1 cellular context compared by ENCODE assay signal in the genomic region with DNA sequence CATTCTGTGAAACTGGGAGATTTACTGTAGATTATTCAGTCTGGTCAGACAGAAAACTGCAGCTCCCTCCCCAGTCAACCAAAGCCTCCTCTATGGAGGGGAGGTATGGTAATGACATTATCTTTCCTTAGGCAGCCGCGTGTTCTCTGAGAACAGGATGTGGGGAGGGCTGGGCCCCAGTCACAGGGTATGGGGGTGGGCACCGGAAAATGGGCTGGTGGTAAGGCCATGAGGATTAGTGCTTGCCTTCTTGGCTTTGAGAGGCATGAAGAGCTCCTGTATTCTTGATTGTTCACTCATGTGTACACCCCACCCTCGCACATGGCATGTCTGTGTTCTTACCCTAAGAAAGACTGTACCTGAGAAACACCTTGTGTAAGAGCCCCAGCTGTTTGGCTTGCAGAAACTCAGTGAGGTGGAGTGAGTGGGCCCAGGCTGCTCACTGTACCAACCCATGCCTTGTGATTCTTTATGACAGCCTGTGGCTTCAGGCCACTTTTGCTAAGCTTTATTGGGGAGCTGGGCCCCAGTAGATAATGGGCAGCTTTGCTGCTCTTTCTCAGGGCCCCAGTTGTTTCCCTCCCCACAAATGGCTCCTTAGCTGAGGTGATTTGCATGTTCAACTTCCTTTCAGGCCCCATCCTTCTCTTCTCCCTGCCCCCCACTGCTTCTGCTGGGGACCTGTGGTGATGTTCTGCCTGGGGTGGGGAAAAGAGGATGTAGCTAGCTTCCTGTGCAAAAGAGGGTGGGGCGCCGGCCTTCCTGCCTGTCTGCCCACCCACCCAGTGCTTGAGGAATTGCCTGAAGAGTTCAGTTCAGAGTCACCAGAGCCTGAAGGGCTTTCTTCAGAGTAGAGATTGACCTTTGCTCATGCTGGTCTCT.
TF ChIP-seq lines count a peak whose summit lies in the region.

No MANE protein-coding gene starts in this region.

TF ChIP-seq in K562, 482 proteins besides CTCF, POLR2A, EP300 and RAD21 (continued from another document and continues in another):
- peak; percentile 19 for TF ChIP-seq MEIS2 (IDR thresholded peaks at IDR 0.05; ENCODE audit: partially characterized antibody)
- TF ChIP-seq SMAD4 (CRISPR knock-in tag; conservative IDR thresholded peaks at IDR 0.05), result peak; percentile 66
- TF ChIP-seq, protein P1, sequence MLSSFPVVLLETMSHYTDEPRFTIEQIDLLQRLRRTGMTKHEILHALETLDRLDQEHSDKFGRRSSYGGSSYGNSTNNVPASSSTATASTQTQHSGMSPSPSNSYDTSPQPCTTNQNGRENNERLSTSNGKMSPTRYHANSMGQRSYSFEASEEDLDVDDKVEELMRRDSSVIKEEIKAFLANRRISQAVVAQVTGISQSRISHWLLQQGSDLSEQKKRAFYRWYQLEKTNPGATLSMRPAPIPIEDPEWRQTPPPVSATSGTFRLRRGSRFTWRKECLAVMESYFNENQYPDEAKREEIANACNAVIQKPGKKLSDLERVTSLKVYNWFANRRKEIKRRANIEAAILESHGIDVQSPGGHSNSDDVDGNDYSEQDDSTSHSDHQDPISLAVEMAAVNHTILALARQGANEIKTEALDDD (IDR thresholded peaks at IDR 0.05), result peak; percentile 90
- TF ChIP-seq, protein P2, sequence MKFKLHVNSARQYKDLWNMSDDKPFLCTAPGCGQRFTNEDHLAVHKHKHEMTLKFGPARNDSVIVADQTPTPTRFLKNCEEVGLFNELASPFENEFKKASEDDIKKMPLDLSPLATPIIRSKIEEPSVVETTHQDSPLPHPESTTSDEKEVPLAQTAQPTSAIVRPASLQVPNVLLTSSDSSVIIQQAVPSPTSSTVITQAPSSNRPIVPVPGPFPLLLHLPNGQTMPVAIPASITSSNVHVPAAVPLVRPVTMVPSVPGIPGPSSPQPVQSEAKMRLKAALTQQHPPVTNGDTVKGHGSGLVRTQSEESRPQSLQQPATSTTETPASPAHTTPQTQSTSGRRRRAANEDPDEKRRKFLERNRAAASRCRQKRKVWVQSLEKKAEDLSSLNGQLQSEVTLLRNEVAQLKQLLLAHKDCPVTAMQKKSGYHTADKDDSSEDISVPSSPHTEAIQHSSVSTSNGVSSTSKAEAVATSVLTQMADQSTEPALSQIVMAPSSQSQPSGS (CRISPR knock-in tag; IDR thresholded peaks at IDR 0.05), result no peak
- 0 out of 2 replicates have a peak, but pooled peaks have one; percentile 27 for TF ChIP-seq PYGO2 (tag; IDR thresholded peaks at IDR 0.05)
- TF ChIP-seq TBL1XR1 (IDR thresholded peaks at IDR 0.05; ENCODE audit: low read length in 2 of 2), result 0 out of 4 replicates have a peak, but pooled peaks of 1 of the 2 experiments have one; percentile 27
- TF ChIP-seq, protein P3, sequence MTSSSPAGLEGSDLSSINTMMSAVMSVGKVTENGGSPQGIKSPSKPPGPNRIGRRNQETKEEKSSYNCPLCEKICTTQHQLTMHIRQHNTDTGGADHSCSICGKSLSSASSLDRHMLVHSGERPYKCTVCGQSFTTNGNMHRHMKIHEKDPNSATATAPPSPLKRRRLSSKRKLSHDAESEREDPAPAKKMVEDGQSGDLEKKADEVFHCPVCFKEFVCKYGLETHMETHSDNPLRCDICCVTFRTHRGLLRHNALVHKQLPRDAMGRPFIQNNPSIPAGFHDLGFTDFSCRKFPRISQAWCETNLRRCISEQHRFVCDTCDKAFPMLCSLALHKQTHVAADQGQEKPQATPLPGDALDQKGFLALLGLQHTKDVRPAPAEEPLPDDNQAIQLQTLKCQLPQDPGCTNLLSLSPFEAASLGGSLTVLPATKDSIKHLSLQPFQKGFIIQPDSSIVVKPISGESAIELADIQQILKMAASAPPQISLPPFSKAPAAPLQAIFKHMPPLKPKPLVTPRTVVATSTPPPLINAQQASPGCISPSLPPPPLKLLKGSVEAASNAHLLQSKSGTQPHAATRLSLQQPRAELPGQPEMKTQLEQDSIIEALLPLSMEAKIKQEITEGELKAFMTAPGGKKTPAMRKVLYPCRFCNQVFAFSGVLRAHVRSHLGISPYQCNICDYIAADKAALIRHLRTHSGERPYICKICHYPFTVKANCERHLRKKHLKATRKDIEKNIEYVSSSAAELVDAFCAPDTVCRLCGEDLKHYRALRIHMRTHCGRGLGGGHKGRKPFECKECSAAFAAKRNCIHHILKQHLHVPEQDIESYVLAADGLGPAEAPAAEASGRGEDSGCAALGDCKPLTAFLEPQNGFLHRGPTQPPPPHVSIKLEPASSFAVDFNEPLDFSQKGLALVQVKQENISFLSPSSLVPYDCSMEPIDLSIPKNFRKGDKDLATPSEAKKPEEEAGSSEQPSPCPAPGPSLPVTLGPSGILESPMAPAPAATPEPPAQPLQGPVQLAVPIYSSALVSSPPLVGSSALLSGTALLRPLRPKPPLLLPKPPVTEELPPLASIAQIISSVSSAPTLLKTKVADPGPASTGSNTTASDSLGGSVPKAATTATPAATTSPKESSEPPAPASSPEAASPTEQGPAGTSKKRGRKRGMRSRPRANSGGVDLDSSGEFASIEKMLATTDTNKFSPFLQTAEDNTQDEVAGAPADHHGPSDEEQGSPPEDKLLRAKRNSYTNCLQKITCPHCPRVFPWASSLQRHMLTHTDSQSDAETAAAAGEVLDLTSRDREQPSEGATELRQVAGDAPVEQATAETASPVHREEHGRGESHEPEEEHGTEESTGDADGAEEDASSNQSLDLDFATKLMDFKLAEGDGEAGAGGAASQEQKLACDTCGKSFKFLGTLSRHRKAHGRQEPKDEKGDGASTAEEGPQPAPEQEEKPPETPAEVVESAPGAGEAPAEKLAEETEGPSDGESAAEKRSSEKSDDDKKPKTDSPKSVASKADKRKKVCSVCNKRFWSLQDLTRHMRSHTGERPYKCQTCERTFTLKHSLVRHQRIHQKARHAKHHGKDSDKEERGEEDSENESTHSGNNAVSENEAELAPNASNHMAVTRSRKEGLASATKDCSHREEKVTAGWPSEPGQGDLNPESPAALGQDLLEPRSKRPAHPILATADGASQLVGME (CRISPR knock-in tag; IDR thresholded peaks at IDR 0.05), result 0 out of 2 replicates have a peak, but pooled peaks have one; percentile 57
- TF ChIP-seq, protein P4, sequence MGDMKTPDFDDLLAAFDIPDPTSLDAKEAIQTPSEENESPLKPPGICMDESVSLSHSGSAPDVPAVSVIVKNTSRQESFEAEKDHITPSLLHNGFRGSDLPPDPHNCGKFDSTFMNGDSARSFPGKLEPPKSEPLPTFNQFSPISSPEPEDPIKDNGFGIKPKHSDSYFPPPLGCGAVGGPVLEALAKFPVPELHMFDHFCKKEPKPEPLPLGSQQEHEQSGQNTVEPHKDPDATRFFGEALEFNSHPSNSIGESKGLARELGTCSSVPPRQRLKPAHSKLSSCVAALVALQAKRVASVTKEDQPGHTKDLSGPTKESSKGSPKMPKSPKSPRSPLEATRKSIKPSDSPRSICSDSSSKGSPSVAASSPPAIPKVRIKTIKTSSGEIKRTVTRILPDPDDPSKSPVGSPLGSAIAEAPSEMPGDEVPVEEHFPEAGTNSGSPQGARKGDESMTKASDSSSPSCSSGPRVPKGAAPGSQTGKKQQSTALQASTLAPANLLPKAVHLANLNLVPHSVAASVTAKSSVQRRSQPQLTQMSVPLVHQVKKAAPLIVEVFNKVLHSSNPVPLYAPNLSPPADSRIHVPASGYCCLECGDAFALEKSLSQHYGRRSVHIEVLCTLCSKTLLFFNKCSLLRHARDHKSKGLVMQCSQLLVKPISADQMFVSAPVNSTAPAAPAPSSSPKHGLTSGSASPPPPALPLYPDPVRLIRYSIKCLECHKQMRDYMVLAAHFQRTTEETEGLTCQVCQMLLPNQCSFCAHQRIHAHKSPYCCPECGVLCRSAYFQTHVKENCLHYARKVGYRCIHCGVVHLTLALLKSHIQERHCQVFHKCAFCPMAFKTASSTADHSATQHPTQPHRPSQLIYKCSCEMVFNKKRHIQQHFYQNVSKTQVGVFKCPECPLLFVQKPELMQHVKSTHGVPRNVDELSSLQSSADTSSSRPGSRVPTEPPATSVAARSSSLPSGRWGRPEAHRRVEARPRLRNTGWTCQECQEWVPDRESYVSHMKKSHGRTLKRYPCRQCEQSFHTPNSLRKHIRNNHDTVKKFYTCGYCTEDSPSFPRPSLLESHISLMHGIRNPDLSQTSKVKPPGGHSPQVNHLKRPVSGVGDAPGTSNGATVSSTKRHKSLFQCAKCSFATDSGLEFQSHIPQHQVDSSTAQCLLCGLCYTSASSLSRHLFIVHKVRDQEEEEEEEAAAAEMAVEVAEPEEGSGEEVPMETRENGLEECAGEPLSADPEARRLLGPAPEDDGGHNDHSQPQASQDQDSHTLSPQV (IDR thresholded peaks at IDR 0.05), result peak; percentile 64; the same call in 1 of the 2 replicates
- TF ChIP-seq ZBTB7A (IDR thresholded peaks at IDR 0.05; ENCODE audit: borderline replicate concordance, control insufficient read depth, low read depth, low read length), result peak; percentile 29; the same call in 1 of the 2 replicates
- TF ChIP-seq C11orf30 (IDR thresholded peaks at IDR 0.05; ENCODE audit: low read depth), result no peak
- TF ChIP-seq ARID2 (IDR thresholded peaks at IDR 0.05), result no peak
- TF ChIP-seq, protein P5, sequence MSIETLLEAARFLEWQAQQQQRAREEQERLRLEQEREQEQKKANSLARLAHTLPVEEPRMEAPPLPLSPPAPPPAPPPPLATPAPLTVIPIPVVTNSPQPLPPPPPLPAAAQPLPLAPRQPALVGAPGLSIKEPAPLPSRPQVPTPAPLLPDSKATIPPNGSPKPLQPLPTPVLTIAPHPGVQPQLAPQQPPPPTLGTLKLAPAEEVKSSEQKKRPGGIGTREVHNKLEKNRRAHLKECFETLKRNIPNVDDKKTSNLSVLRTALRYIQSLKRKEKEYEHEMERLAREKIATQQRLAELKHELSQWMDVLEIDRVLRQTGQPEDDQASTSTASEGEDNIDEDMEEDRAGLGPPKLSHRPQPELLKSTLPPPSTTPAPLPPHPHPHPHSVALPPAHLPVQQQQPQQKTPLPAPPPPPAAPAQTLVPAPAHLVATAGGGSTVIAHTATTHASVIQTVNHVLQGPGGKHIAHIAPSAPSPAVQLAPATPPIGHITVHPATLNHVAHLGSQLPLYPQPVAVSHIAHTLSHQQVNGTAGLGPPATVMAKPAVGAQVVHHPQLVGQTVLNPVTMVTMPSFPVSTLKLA (conservative IDR thresholded peaks at IDR 0.05), result peak; percentile 47 to 71; a peak in 2 of 4 replicates
- TF ChIP-seq RCOR1 (IDR thresholded peaks at IDR 0.05; ENCODE audit: borderline replicate concordance in 1 of 2, low read depth in 2 of 2, low read length in 2 of 2), result peak in 1 of 2 experiments; percentile 61; a peak in 1 of 4 replicates
- TF ChIP-seq CREM (IDR thresholded peaks at IDR 0.05; ENCODE audit: low read depth), result 0 out of 2 replicates have a peak, but pooled peaks have one; percentile 40
- TF ChIP-seq CXXC5 (CRISPR knock-in tag; IDR thresholded peaks at IDR 0.05), result peak; percentile 12; the same call in 1 of the 2 replicates
- TF ChIP-seq DPF2 (IDR thresholded peaks at IDR 0.05), result peak; percentile 41; the same call in 1 of the 2 replicates
- peak; percentile 69 for TF ChIP-seq MYC (IDR thresholded peaks at IDR 0.05; ENCODE audit: low read depth, low read length)
- TF ChIP-seq MYC (CRISPR knock-in tag; IDR thresholded peaks at IDR 0.05; ENCODE audit: borderline replicate concordance, low read depth), result no peak
- TF ChIP-seq, protein P6, sequence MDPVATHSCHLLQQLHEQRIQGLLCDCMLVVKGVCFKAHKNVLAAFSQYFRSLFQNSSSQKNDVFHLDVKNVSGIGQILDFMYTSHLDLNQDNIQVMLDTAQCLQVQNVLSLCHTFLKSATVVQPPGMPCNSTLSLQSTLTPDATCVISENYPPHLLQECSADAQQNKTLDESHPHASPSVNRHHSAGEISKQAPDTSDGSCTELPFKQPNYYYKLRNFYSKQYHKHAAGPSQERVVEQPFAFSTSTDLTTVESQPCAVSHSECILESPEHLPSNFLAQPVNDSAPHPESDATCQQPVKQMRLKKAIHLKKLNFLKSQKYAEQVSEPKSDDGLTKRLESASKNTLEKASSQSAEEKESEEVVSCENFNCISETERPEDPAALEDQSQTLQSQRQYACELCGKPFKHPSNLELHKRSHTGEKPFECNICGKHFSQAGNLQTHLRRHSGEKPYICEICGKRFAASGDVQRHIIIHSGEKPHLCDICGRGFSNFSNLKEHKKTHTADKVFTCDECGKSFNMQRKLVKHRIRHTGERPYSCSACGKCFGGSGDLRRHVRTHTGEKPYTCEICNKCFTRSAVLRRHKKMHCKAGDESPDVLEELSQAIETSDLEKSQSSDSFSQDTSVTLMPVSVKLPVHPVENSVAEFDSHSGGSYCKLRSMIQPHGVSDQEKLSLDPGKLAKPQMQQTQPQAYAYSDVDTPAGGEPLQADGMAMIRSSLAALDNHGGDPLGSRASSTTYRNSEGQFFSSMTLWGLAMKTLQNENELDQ (CRISPR knock-in tag; IDR thresholded peaks at IDR 0.05; ENCODE audit: borderline replicate concordance), result no peak
- no peak for TF ChIP-seq SIX5 (IDR thresholded peaks at IDR 0.05; ENCODE audit: borderline replicate concordance in 1 of 2, insufficient read depth in 1 of 2, low read depth in 1 of 2, low read length in 2 of 2)
- peak; percentile 58 for TF ChIP-seq GABPA (tag; conservative IDR thresholded peaks at IDR 0.05; ENCODE audit: low read depth)
- no peak for TF ChIP-seq MCM2 (IDR thresholded peaks at IDR 0.05; ENCODE audit: low read depth)
- peak; percentile 86 for TF ChIP-seq ETV1 (tag; conservative IDR thresholded peaks at IDR 0.05; ENCODE audit: low read depth)
- TF ChIP-seq RBFOX2 (IDR thresholded peaks at IDR 0.05; ENCODE audit: low read depth, low read length), result 0 out of 2 replicates have a peak, but pooled peaks have one; percentile 19
- TF ChIP-seq ZNF175 (CRISPR knock-in tag; IDR thresholded peaks at IDR 0.05; ENCODE audit: low read depth), result peak; percentile 69; the same call in 1 of the 2 replicates
- no peak for TF ChIP-seq JUND (IDR thresholded peaks at IDR 0.05; ENCODE audit: borderline replicate concordance, low read depth, low read length)
- no peak for TF ChIP-seq JUND (tag; IDR thresholded peaks at IDR 0.05; ENCODE audit: borderline replicate concordance, low read depth, low read length)
- TF ChIP-seq, protein P7, sequence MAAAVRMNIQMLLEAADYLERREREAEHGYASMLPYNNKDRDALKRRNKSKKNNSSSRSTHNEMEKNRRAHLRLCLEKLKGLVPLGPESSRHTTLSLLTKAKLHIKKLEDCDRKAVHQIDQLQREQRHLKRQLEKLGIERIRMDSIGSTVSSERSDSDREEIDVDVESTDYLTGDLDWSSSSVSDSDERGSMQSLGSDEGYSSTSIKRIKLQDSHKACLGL (CRISPR knock-in tag; IDR thresholded peaks at IDR 0.05; ENCODE audit: borderline replicate concordance, poor library complexity, severe bottlenecking), result no peak
- 0 out of 4 replicates have a peak, but pooled peaks of 1 of the 2 experiments have one; percentile 39 for TF ChIP-seq HDAC1 (IDR thresholded peaks at IDR 0.05)
